Comparison of ENCODE assay signal across 8 cellular contexts in the genomic region with DNA sequence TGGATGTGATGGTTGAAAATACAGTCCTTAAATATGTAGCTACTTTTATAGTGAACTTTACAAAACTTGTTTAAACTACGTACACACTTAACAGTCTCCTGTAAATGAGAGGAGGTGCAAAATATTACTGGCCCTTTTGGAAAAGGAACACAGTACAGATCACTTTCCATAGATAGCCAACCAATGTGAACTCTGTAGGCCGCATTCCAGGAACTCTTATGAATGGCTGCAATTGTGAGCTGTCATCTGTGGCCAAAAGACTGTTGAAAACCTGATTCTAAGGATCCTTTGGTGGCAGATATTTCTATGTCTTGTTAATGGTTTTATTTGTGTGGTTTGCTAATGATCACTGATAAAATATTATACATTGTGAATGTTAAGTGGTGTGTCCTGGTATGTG. TPM values are rescaled to one million over a fixed set of nuclear protein-coding genes. Genes with fewer than 3 reads are reported as not detected.
A peak's percentile ranks its signal among the peaks of the same experiment; 100 is the strongest.
DNase-seq lines count a peak whose midpoint lies in the region; ATAC-seq and TF ChIP-seq lines count a peak whose summit lies in the region.

No MANE protein-coding gene starts in this region.

- no peak overlapping the region for H3K27ac Mint-ChIP-seq in activated naive CD8-positive, alpha-beta T cell treated with anti-CD3 and anti-CD28 coated beads, Interleukin-2, amount 50 U/mL, for 24 hours

- TF ChIP-seq CTCF in A673 (conservative IDR thresholded peaks at IDR 0.05; ENCODE audit: low read depth, low read length) (no peak), suprapubic skin (IDR thresholded peaks at IDR 0.05) (no peak)

- no peaks in the 10 kb centered on the region for H3K9me3 Mint-ChIP-seq in activated naive CD8-positive, alpha-beta T cell treated with anti-CD3 and anti-CD28 coated beads, Interleukin-2, amount 50 U/mL, for 24 hours

- intact Hi-C loops in A673 (cut with micrococcal nuclease; ENCODE audit: unreplicated experiment): loop anchor here (5.0 kb wide), 3 partner anchors 127 to 187 kb away; no protein-coding TSS in a partner anchor

- H3K9ac ChIP-seq in iPS-20b (ENCODE audit: low read depth, low read length): no peak overlapping the region

- no peak for TF ChIP-seq EP300 in suprapubic skin (IDR thresholded peaks at IDR 0.05)

- peaks cover 49% of the 10 kb centered on the region for H3K36me3 Mint-ChIP-seq in activated naive CD8-positive, alpha-beta T cell treated with anti-CD3 and anti-CD28 coated beads, Interleukin-2, amount 50 U/mL, for 24 hours (ENCODE audit: low read depth)

- POLR2A ChIA-PET in A673 (lab: Charles Lee; ENCODE audit: low non-redundant PET): no interaction called here

- no peak for ATAC-seq in activated naive CD8-positive, alpha-beta T cell treated with anti-CD3 and anti-CD28 coated beads, Interleukin-2, amount 50 U/mL, for 24 hours
- no peak for ATAC-seq in GM19455 (IDR thresholded peaks at IDR 0.05; ENCODE audit: unreplicated experiment)

- H3K4me1 Mint-ChIP-seq in activated naive CD8-positive, alpha-beta T cell treated with anti-CD3 and anti-CD28 coated beads, Interleukin-2, amount 50 U/mL, for 24 hours: peaks cover 67% of the 10 kb centered on the region

- peak; percentile 27 for DNase-seq in A673 (ENCODE audit: low spot score)
- peak; percentile 73 for DNase-seq in HCEC 1CT
- no peak for DNase-seq in activated naive CD8-positive, alpha-beta T cell treated with anti-CD3 and anti-CD28 coated beads, Interleukin-2, amount 50 U/mL, for 24 hours
- DNase-seq in suprapubic skin (ENCODE audit: low spot score in 2 of 2): no peak
- DNase-seq in NCI-H2196 treated with DMSO at 0.1 percent for 48 hours (lab: John Stamatoyannopoulos, UW; ENCODE audit: unreplicated experiment): no peak
- no peak for DNase-seq in NK-92 treated with Interleukin-12 subunit alpha and Interleukin-12 subunit beta, amount 100 ng/mL, for 24 hours (lab: John Stamatoyannopoulos, UW)

- 22% methylated on average over 2 of the region's 2 CpGs for WGBS in suprapubic skin

- peak overlapping the region; percentile 82 for H3K4me3 Mint-ChIP-seq in activated naive CD8-positive, alpha-beta T cell treated with anti-CD3 and anti-CD28 coated beads, Interleukin-2, amount 50 U/mL, for 24 hours

- H3K36me3 ChIP-seq in A673 (ENCODE audit: insufficient read depth, low read length, poor library complexity, severe bottlenecking) (no peaks in the 10 kb centered on the region), iPS-20b (ENCODE audit: insufficient read depth, low read depth, low read length) (peaks cover 13% of the 10 kb centered on the region; the same call in 1 of the 2 replicates), suprapubic skin (no peaks in the 10 kb centered on the region)

- H3K9me3 ChIP-seq in A673 (ENCODE audit: low read depth, low read length, poor library complexity, severe bottlenecking): no peaks in the 10 kb centered on the region
- H3K9me3 ChIP-seq in iPS-20b (ENCODE audit: insufficient read depth, low read depth, low read length): no peaks in the 10 kb centered on the region
- H3K9me3 ChIP-seq in suprapubic skin: no peaks in the 10 kb centered on the region

- H3K27ac ChIP-seq in A673 (ENCODE audit: low read depth, low read length, poor library complexity, severe bottlenecking) (no peak overlapping the region), iPS-20b (ENCODE audit: low read length) (no peak overlapping the region), suprapubic skin (no peak overlapping the region)

- CTCF ChIA-PET in A673 (lab: Charles Lee): no interaction called here

- BruUV-seq in A673 (replicated peaks; lab: Mats Ljungman, UMichigan): no TSS peak

- H3K4me1 ChIP-seq in A673 (ENCODE audit: insufficient read depth, low read length, poor library complexity, severe bottlenecking) (peaks cover 31% of the 10 kb centered on the region), iPS-20b (ENCODE audit: insufficient read depth, low read length) (no peaks in the 10 kb centered on the region; the same call in 1 of the 2 replicates), suprapubic skin (peaks cover 63% of the 10 kb centered on the region)

- H3K4me3 ChIP-seq in A673 (ENCODE audit: low read depth, low read length, poor library complexity, severe bottlenecking): peak overlapping the region; percentile 84
- peak overlapping the region; percentile 92 for H3K4me3 ChIP-seq in iPS-20b (ENCODE audit: low read length)
- peak overlapping the region; percentile 97 for H3K4me3 ChIP-seq in suprapubic skin

- no peaks in the 10 kb centered on the region for H3K27me3 ChIP-seq in A673 (replicated peaks; ENCODE audit: insufficient read depth, low read depth, low read length, poor library complexity)
- no peaks in the 10 kb centered on the region for H3K27me3 ChIP-seq in iPS-20b (ENCODE audit: insufficient read depth, low read length)
- no peaks in the 10 kb centered on the region for H3K27me3 ChIP-seq in suprapubic skin

- TF ChIP-seq POLR2A in suprapubic skin (IDR thresholded peaks at IDR 0.05): no peak

- H3K27me3 Mint-ChIP-seq in activated naive CD8-positive, alpha-beta T cell treated with anti-CD3 and anti-CD28 coated beads, Interleukin-2, amount 50 U/mL, for 24 hours: no peaks in the 10 kb centered on the region

RNA-seq across cellular contexts. Expression of a gene that starts 6.2 kb away (rescaled TPM):
- total RNA-seq in A673 (2021): 28.8 and 28.9 TPM in 2 replicates
- total RNA-seq in suprapubic skin: 10 to 100 TPM; 13.2 to 19.5 (median 16.4) TPM

Comparison
In these comparisons a context has a peak if more than half of its experiments do, and no peak if none do; other contexts are left out.
1. DNase-seq: peak in A673 (single experiment) and HCEC 1CT (single experiment); none in activated naive CD8-positive, alpha-beta T cell treated with anti-CD3 and anti-CD28 coated beads, Interleukin-2, amount 50 U/mL, for 24 hours (single experiment), suprapubic skin (0 of 2), NCI-H2196 treated with DMSO at 0.1 percent for 48 hours (single experiment) and NK-92 treated with Interleukin-12 subunit alpha and Interleukin-12 subunit beta, amount 100 ng/mL, for 24 hours (single experiment).
2. Peak in every context shown above with its lines, with median percentiles within 50 percentile points of each other: H3K4me3 ChIP-seq.